Comparison of ENCODE assay signal across 7 cellular contexts in genomic region chr6:166830185-166830890, GRCh38.
A peak's percentile ranks its signal among the peaks of the same experiment; 100 is the strongest.
DNase-seq lines count a peak whose midpoint lies in the region; ATAC-seq and TF ChIP-seq lines count a peak whose summit lies in the region.

No MANE protein-coding gene starts in this region.

- peak; percentile 96 for ATAC-seq in GM18870 (IDR thresholded peaks at IDR 0.05; ENCODE audit: unreplicated experiment)
- peak; percentile 92 for ATAC-seq in GM21526 (IDR thresholded peaks at IDR 0.05; ENCODE audit: low FRiP score, unreplicated experiment)
- ATAC-seq in HG03457 (IDR thresholded peaks at IDR 0.05; ENCODE audit: unreplicated experiment) = peak; percentile 92
- no peak for ATAC-seq in omental fat pad (ENCODE audit: low FRiP score)

- DNase-seq in midbrain (lab: John Stamatoyannopoulos, UW) (peak; percentile 5), dermis blood vessel endothelial cell (no peak), omental fat pad (ENCODE audit: low spot score) (no peak), DMS79 treated with DMSO at 0.1 percent for 48 hours (lab: John Stamatoyannopoulos, UW) (no peak)

- no peak for TF ChIP-seq CTCF in omental fat pad (IDR thresholded peaks at IDR 0.05)
